ENCODE assay signal across 15 cellular contexts in genomic region chr12:24879644-24880043, GRCh38.
DNase-seq lines count a peak whose midpoint lies in the region; ATAC-seq and TF ChIP-seq lines count a peak whose summit lies in the region.
"Had no signal": no experiment of that assay in that cellular context is flagged by ENCODE, and none has a peak within 500 bp of the region (broad histone marks: within the 10 kb centered on the region; RNA-seq: fewer than 3 reads in every experiment).

No MANE protein-coding gene starts in this region.

- DNase-seq in AG20443 (ENCODE audit: low spot score) (peak; percentile 29), LoVo (ENCODE audit: low spot score) (peak; percentile 29), osteocyte (ENCODE audit: extremely low spot score, unreplicated experiment) (no peak), glutamatergic neuron (no peak)
- DNase-seq: BE2C; CD4-positive, alpha-beta memory T cell; DND-41; Karpas-422; NCI-H1930; NCI-H2171 treated with DMSO at 0.1 percent for 48 hours had no signal

- H3K27me3 Mint-ChIP-seq in osteocyte (ENCODE audit: unreplicated experiment) = no peaks in the 10 kb centered on the region
- no peaks in the 10 kb centered on the region for H3K27me3 Mint-ChIP-seq in glutamatergic neuron (ENCODE audit: unreplicated experiment)
- H3K27me3 Mint-ChIP-seq: CD4-positive, alpha-beta memory T cell had no signal

- H3K4me3 Mint-ChIP-seq in osteocyte (ENCODE audit: unreplicated experiment) = no peak overlapping the region
- no peak overlapping the region for H3K4me3 Mint-ChIP-seq in glutamatergic neuron (ENCODE audit: unreplicated experiment)
- H3K4me3 Mint-ChIP-seq: CD4-positive, alpha-beta memory T cell had no signal

- peaks cover 54% of the 10 kb centered on the region for H3K36me3 Mint-ChIP-seq in osteocyte (ENCODE audit: unreplicated experiment)
- no peaks in the 10 kb centered on the region for H3K36me3 Mint-ChIP-seq in glutamatergic neuron (ENCODE audit: unreplicated experiment)
- H3K36me3 Mint-ChIP-seq: CD4-positive, alpha-beta memory T cell had no signal

- H3K4me1 Mint-ChIP-seq in osteocyte (ENCODE audit: unreplicated experiment) = peaks cover 4% of the 10 kb centered on the region
- no peaks in the 10 kb centered on the region for H3K4me1 Mint-ChIP-seq in glutamatergic neuron (ENCODE audit: low read depth, unreplicated experiment)
- H3K4me1 Mint-ChIP-seq: CD4-positive, alpha-beta memory T cell had no signal

- ATAC-seq in esophagus mucosa = peak; percentile 52
- no peak for ATAC-seq in SK-N-SH treated with all-trans-retinoic acid at 6 μM for 48 hours
- no peak for ATAC-seq in HG03135 (IDR thresholded peaks at IDR 0.05; ENCODE audit: unreplicated experiment)
- no peak for ATAC-seq in HG02852 (IDR thresholded peaks at IDR 0.05; ENCODE audit: unreplicated experiment)
- ATAC-seq: HepG2 had no signal

- H3K9me3 Mint-ChIP-seq in osteocyte (ENCODE audit: unreplicated experiment) (no peaks in the 10 kb centered on the region), glutamatergic neuron (ENCODE audit: unreplicated experiment) (no peaks in the 10 kb centered on the region)

- TF ChIP-seq CTCF in osteocyte (IDR thresholded peaks at IDR 0.05) (no peak), glutamatergic neuron (IDR thresholded peaks at IDR 0.05; ENCODE audit: partially characterized antibody, unreplicated experiment) (no peak)

- H3K27ac Mint-ChIP-seq in osteocyte (ENCODE audit: unreplicated experiment) (peak overlapping the region; percentile 15), glutamatergic neuron (ENCODE audit: unreplicated experiment) (no peak overlapping the region)
- H3K27ac Mint-ChIP-seq: CD4-positive, alpha-beta memory T cell had no signal

TF ChIP-seq in SK-N-SH treated with all-trans-retinoic acid at 6 μM for 48 hours, 23 proteins besides CTCF, POLR2A, EP300 and RAD21:
- TF ChIP-seq OSR1 (CRISPR knock-in tag; IDR thresholded peaks at IDR 0.05) (no peak), POU6F1 (CRISPR knock-in tag; IDR thresholded peaks at IDR 0.05; ENCODE audit: borderline replicate concordance, low read depth) (no peak), TCF4 (CRISPR knock-in tag; IDR thresholded peaks at IDR 0.05; ENCODE audit: borderline replicate concordance) (no peak), ARNTL (CRISPR knock-in tag; IDR thresholded peaks at IDR 0.05; ENCODE audit: borderline replicate concordance, low read depth) (no peak), CSRNP3 (CRISPR knock-in tag; IDR thresholded peaks at IDR 0.05) (no peak), PATZ1 (CRISPR knock-in tag; IDR thresholded peaks at IDR 0.05; ENCODE audit: borderline replicate concordance) (no peak), TSHZ2 (CRISPR knock-in tag; IDR thresholded peaks at IDR 0.05) (no peak), ZC3H10 (CRISPR knock-in tag; IDR thresholded peaks at IDR 0.05) (no peak), SNAI2 (CRISPR knock-in tag; IDR thresholded peaks at IDR 0.05) (no peak), GLIS3 (CRISPR knock-in tag; IDR thresholded peaks at IDR 0.05) (no peak), ESRRG (CRISPR knock-in tag; IDR thresholded peaks at IDR 0.05) (no peak), RARB (CRISPR knock-in tag; IDR thresholded peaks at IDR 0.05) (no peak), TOX (CRISPR knock-in tag; IDR thresholded peaks at IDR 0.05; ENCODE audit: borderline replicate concordance) (no peak)

Comparison
In these comparisons a context has a peak if more than half of its experiments do, and no peak if none do; other contexts are left out.
1. DNase-seq: peak in AG20443 (single experiment) and LoVo (single experiment); none in osteocyte (single experiment) and glutamatergic neuron (single experiment).